In genomic region chr1:26582836-26583460, GRCh38 we compare ENCODE assay signal across 10 cellular contexts. TPM values are rescaled to one million over a fixed set of nuclear protein-coding genes. Genes with fewer than 3 reads are reported as not detected.
DNase-seq lines count a peak whose midpoint lies in the region; ATAC-seq and TF ChIP-seq lines count a peak whose summit lies in the region.
"Had no signal": no experiment of that assay in that cellular context is flagged by ENCODE, and none has a peak within 500 bp of the region (broad histone marks: within the 10 kb centered on the region; RNA-seq: fewer than 3 reads in every experiment).

No MANE protein-coding gene starts in this region.

- intact Hi-C loops in lower lobe of right lung (cut with DNase I) (no loop called here), lower leg skin (cut with DNase I; ENCODE audit: low total_unique reads) (no loop called here)

- peaks cover 23% of the 10 kb centered on the region for H3K4me1 ChIP-seq in lower lobe of right lung
- H3K4me1 ChIP-seq: psoas muscle had no signal

- 62 to 76% methylated on average over 6 of the region's 6 CpGs for WGBS in lower leg skin, 2 donors

- no peaks in the 10 kb centered on the region for H3K36me3 ChIP-seq in lower lobe of right lung

- H3K4me3 ChIP-seq in lower lobe of right lung = no peak overlapping the region
- H3K4me3 ChIP-seq in lower leg skin (ENCODE audit: low read depth, poor library complexity, severe bottlenecking) = no peak overlapping the region
- H3K4me3 ChIP-seq: K562, psoas muscle had no signal

- ATAC-seq in HG02610 (IDR thresholded peaks at IDR 0.05; ENCODE audit: unreplicated experiment) = peak; percentile 31
- ATAC-seq in lower lobe of right lung = peak; percentile 63 to 71
- ATAC-seq: K562, psoas muscle had no signal

- TF ChIP-seq POLR2A in lower leg skin (IDR thresholded peaks at IDR 0.05) = no peak

- H3K27me3 ChIP-seq in lower lobe of right lung (ENCODE audit: low read depth) = no peaks in the 10 kb centered on the region

- no peak overlapping the region for H3K27ac ChIP-seq in lower lobe of right lung
- H3K27ac ChIP-seq: psoas muscle had no signal

- DNase-seq in AG08395 (ENCODE audit: low spot score) (peak; percentile 54), lower lobe of right lung (peak; percentile 74), NCI-H82 treated with DMSO at 0.1 percent for 48 hours (lab: John Stamatoyannopoulos, UW; ENCODE audit: unreplicated experiment) (no peak), SW480 (ENCODE audit: low spot score) (no peak), lower leg skin (ENCODE audit: low spot score in 2 of 2) (no peak), NCI-H1436 (lab: John Stamatoyannopoulos, UW) (no peak)
- DNase-seq in activated CD8-positive, alpha-beta memory T cell treated with anti-CD3 and anti-CD28 coated beads for 48 hours (ENCODE audit: low read depth in 2 of 3, low spot score in 2 of 3) = peak; percentile 66 to 71 (median 68)

- TF ChIP-seq CTCF in lower lobe of right lung (IDR thresholded peaks at IDR 0.05) (no peak), lower leg skin (IDR thresholded peaks at IDR 0.05) (no peak)

- H3K9me3 ChIP-seq in lower lobe of right lung = no peaks in the 10 kb centered on the region
- H3K9me3 ChIP-seq: psoas muscle had no signal

RNA-seq across cellular contexts. Expression of gene RPS6KA1, which starts 53.4 kb away (rescaled TPM):
- total RNA-seq in lower lobe of right lung (140 TPM), lower leg skin (10 to 100 TPM; 34.1 to 72.6 (median 38.2) TPM)

Comparison
In these comparisons a context has a peak if more than half of its experiments do, and no peak if none do; other contexts are left out.
1. DNase-seq: peak in AG08395 (single experiment), activated CD8-positive, alpha-beta memory T cell treated with anti-CD3 and anti-CD28 coated beads for 48 hours (3 of 3) and lower lobe of right lung (single experiment); none in NCI-H82 treated with DMSO at 0.1 percent for 48 hours (single experiment), SW480 (single experiment), lower leg skin (0 of 2) and NCI-H1436 (single experiment).